In genomic region chr10:35940067-35940989, GRCh38 we compare ENCODE assay signal across 16 cellular contexts.
DNase-seq lines count a peak whose midpoint lies in the region; ATAC-seq and TF ChIP-seq lines count a peak whose summit lies in the region.
"Had no signal": no experiment of that assay in that cellular context is flagged by ENCODE, and none has a peak within 500 bp of the region (broad histone marks: within the 10 kb centered on the region; RNA-seq: fewer than 3 reads in every experiment).

No MANE protein-coding gene starts in this region.

- no peaks in the 10 kb centered on the region for H4K20me1 ChIP-seq in osteoblast (ENCODE audit: insufficient read depth, low read length)

- no peak overlapping the region for H2AFZ ChIP-seq in osteoblast (ENCODE audit: low read length)

- no peak overlapping the region for H3K4me2 ChIP-seq in osteoblast (ENCODE audit: insufficient read depth, low read length)

- H3K9me3 ChIP-seq in osteoblast (ENCODE audit: low read depth, low read length) (no peaks in the 10 kb centered on the region), upper lobe of right lung (no peaks in the 10 kb centered on the region)

- H3K9me3 Mint-ChIP-seq in stimulated activated effector memory CD8-positive, alpha-beta T cell treated with anti-CD3 and anti-CD28 coated beads, Interleukin-12 subunit alpha, Interleukin-12 subunit beta, amount 100 ng/mL, for 72 hours, result peaks cover 15% of the 10 kb centered on the region
- H3K9me3 Mint-ChIP-seq: activated B cell treated with CpG ODN at 0.5 μM for 24 hours had no signal

- DNase-seq in DMS 273 treated with DMSO at 0.1 percent for 48 hours (lab: John Stamatoyannopoulos, UW), result peak; percentile 18
- peak; percentile 75 for DNase-seq in NCI-H345 treated with DMSO at 0.1 percent for 48 hours (lab: John Stamatoyannopoulos, UW; ENCODE audit: unreplicated experiment)
- peak; percentile 63 for DNase-seq in fibroblast of the aortic adventitia (ENCODE audit: low read depth)
- DNase-seq in osteoblast (ENCODE audit: insufficient read length, low spot score, missing footprints), result peak; percentile 43
- DNase-seq in upper lobe of right lung, result no peak
- no peak for DNase-seq in stimulated activated effector memory CD8-positive, alpha-beta T cell treated with anti-CD3 and anti-CD28 coated beads, Interleukin-12 subunit alpha, Interleukin-12 subunit beta, amount 100 ng/mL, for 72 hours (ENCODE audit: low spot score in 2 of 2)
- DNase-seq: activated B cell treated with CpG ODN at 0.5 μM for 24 hours, glutamatergic neuron, MV-4-11, RPMI8226 had no signal

- H3K27ac Mint-ChIP-seq in stimulated activated effector memory CD8-positive, alpha-beta T cell treated with anti-CD3 and anti-CD28 coated beads, Interleukin-12 subunit alpha, Interleukin-12 subunit beta, amount 100 ng/mL, for 72 hours, result no peak overlapping the region
- H3K27ac Mint-ChIP-seq: activated B cell treated with CpG ODN at 0.5 μM for 24 hours, CD14-positive monocyte, memory B cell had no signal

- H3K27ac ChIP-seq in osteoblast (ENCODE audit: low read depth, low read length) (no peak overlapping the region), upper lobe of right lung (no peak overlapping the region)
- H3K27ac ChIP-seq: skin epidermis had no signal

- TF ChIP-seq CTCF in fibroblast of the aortic adventitia (IDR thresholded peaks at IDR 0.05; ENCODE audit: insufficient read depth, low read length), result no peak
- no peak for TF ChIP-seq CTCF in osteoblast (IDR thresholded peaks at IDR 0.05; ENCODE audit: extremely low read depth, low read depth, low read length)
- no peak for TF ChIP-seq CTCF in upper lobe of right lung (IDR thresholded peaks at IDR 0.05)

- H3K36me3 ChIP-seq in osteoblast (ENCODE audit: insufficient read depth, low read length) (no peaks in the 10 kb centered on the region), upper lobe of right lung (no peaks in the 10 kb centered on the region)

- H3K79me2 ChIP-seq in osteoblast (ENCODE audit: insufficient read depth, low read length), result no peaks in the 10 kb centered on the region

- no peaks in the 10 kb centered on the region for H3K36me3 Mint-ChIP-seq in stimulated activated effector memory CD8-positive, alpha-beta T cell treated with anti-CD3 and anti-CD28 coated beads, Interleukin-12 subunit alpha, Interleukin-12 subunit beta, amount 100 ng/mL, for 72 hours
- H3K36me3 Mint-ChIP-seq: CD14-positive monocyte, memory B cell had no signal

- H3K4me1 Mint-ChIP-seq in stimulated activated effector memory CD8-positive, alpha-beta T cell treated with anti-CD3 and anti-CD28 coated beads, Interleukin-12 subunit alpha, Interleukin-12 subunit beta, amount 100 ng/mL, for 72 hours, result no peaks in the 10 kb centered on the region
- H3K4me1 Mint-ChIP-seq: activated B cell treated with CpG ODN at 0.5 μM for 24 hours; CD14-positive monocyte; central memory CD8-positive, alpha-beta T cell; memory B cell had no signal

- H3K4me1 ChIP-seq in osteoblast (ENCODE audit: insufficient read depth, low read length) (no peaks in the 10 kb centered on the region), upper lobe of right lung (no peaks in the 10 kb centered on the region)

- ATAC-seq in upper lobe of right lung (no peak), HG03108 (IDR thresholded peaks at IDR 0.05; ENCODE audit: unreplicated experiment) (no peak), GM19324 (IDR thresholded peaks at IDR 0.05; ENCODE audit: low FRiP score, unreplicated experiment) (no peak)
- no peak for ATAC-seq in stimulated activated effector memory CD8-positive, alpha-beta T cell treated with anti-CD3 and anti-CD28 coated beads, Interleukin-12 subunit alpha, Interleukin-12 subunit beta, amount 100 ng/mL, for 72 hours

- intact Hi-C loops in upper lobe of right lung (cut with DNase I), result no loop called here

- H3K27me3 ChIP-seq in osteoblast (ENCODE audit: insufficient read depth, low read length) (no peaks in the 10 kb centered on the region), upper lobe of right lung (no peaks in the 10 kb centered on the region)

- no peak overlapping the region for H3K4me3 Mint-ChIP-seq in stimulated activated effector memory CD8-positive, alpha-beta T cell treated with anti-CD3 and anti-CD28 coated beads, Interleukin-12 subunit alpha, Interleukin-12 subunit beta, amount 100 ng/mL, for 72 hours
- H3K4me3 Mint-ChIP-seq: activated B cell treated with CpG ODN at 0.5 μM for 24 hours; CD14-positive monocyte; central memory CD8-positive, alpha-beta T cell; memory B cell had no signal

- no peak overlapping the region for H3K4me3 ChIP-seq in fibroblast of the aortic adventitia (ENCODE audit: low read depth, low read length)
- no peak overlapping the region for H3K4me3 ChIP-seq in osteoblast (ENCODE audit: insufficient read depth, low read length)
- no peak overlapping the region for H3K4me3 ChIP-seq in upper lobe of right lung
- H3K4me3 ChIP-seq: skin epidermis had no signal

Comparison
In these comparisons a context has a peak if more than half of its experiments do, and no peak if none do; other contexts are left out.
1. DNase-seq: peak in DMS 273 treated with DMSO at 0.1 percent for 48 hours (single experiment), NCI-H345 treated with DMSO at 0.1 percent for 48 hours (single experiment), fibroblast of the aortic adventitia (single experiment) and osteoblast (single experiment); none in upper lobe of right lung (single experiment) and stimulated activated effector memory CD8-positive, alpha-beta T cell treated with anti-CD3 and anti-CD28 coated beads, Interleukin-12 subunit alpha, Interleukin-12 subunit beta, amount 100 ng/mL, for 72 hours (0 of 2).